In the genomic region with DNA sequence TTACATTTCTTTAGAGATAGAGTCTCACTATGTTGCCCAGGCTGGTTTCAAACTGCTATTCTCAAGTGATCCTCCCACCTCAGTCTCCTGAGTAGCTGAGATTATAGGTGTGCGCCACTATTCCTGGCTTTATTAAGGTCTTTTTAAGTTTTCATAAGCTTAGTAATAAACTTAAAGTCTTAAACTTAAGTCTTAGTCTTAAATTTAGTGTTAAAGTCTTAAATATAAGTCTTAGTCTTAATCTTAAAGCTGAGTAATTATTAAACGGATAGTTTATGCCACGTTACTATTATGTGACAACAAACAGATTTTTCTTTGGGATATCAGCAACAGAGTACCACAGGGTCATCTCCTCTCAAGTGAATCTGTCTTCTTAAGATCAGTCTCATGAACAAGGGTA, we compare ENCODE assay signal across 17 cellular contexts. TPM values are rescaled to one million over a fixed set of nuclear protein-coding genes. Genes with fewer than 3 reads are reported as not detected.
DNase-seq lines count a peak whose midpoint lies in the region; ATAC-seq, FAIRE-seq and TF ChIP-seq lines count a peak whose summit lies in the region.
"Had no signal": no experiment of that assay in that cellular context is flagged by ENCODE, and none has a peak within 500 bp of the region (broad histone marks: within the 10 kb centered on the region; RNA-seq: fewer than 3 reads in every experiment).

No MANE protein-coding gene starts in this region.

- peak overlapping the region; percentile 15; the same call in 1 of the 3 replicates for H3K4me2 ChIP-seq in A549

- H3K4me1 ChIP-seq in A549 = peaks cover 10% of the 10 kb centered on the region

- no peak for ATAC-seq in A549
- no peak for ATAC-seq in stimulated activated memory B cell treated with anti-CD40 and anti-IgM and Interleukin-4, amounts not matched to agents 10 μg/mL and 1 μg/mL and 100 μg/mL, for 72 hours

- no peaks in the 10 kb centered on the region for H3K9me3 Mint-ChIP-seq in stimulated activated memory B cell treated with anti-CD40 and anti-IgM and Interleukin-4, amounts not matched to agents 10 μg/mL and 1 μg/mL and 100 μg/mL, for 72 hours
- H3K9me3 Mint-ChIP-seq: CD4-positive, alpha-beta memory T cell had no signal

- H3K27me3 Mint-ChIP-seq in stimulated activated memory B cell treated with anti-CD40 and anti-IgM and Interleukin-4, amounts not matched to agents 10 μg/mL and 1 μg/mL and 100 μg/mL, for 72 hours = no peaks in the 10 kb centered on the region
- H3K27me3 Mint-ChIP-seq: CD4-positive, alpha-beta memory T cell had no signal

- TF ChIP-seq RAD21 in A549 (conservative IDR thresholded peaks at IDR 0.05 in 1 of 2, IDR thresholded peaks at IDR 0.05 in 1 of 2) = no peak

- peak overlapping the region; percentile 40 for H3K27ac Mint-ChIP-seq in stimulated activated memory B cell treated with anti-CD40 and anti-IgM and Interleukin-4, amounts not matched to agents 10 μg/mL and 1 μg/mL and 100 μg/mL, for 72 hours

- H3K4me3 Mint-ChIP-seq in stimulated activated memory B cell treated with anti-CD40 and anti-IgM and Interleukin-4, amounts not matched to agents 10 μg/mL and 1 μg/mL and 100 μg/mL, for 72 hours = no peak overlapping the region
- H3K4me3 Mint-ChIP-seq: CD4-positive, alpha-beta memory T cell had no signal

- CTCF ChIA-PET in A549 (lab: Yijun Ruan, JAX) = interaction anchor here (0.7 kb wide), 1 partner anchor 11 kb away, joined by 3 read pairs; no protein-coding TSS in a partner anchor

- no peaks in the 10 kb centered on the region for H3K27me3 ChIP-seq in dorsolateral prefrontal cortex
- H3K27me3 ChIP-seq: BE2C had no signal

- POLR2A ChIA-PET in A549 (lab: Yijun Ruan, JAX) = interaction anchor here (0.8 kb wide), 1 partner anchor 13 kb away, joined by 3 read pairs; no protein-coding TSS in a partner anchor

- no peak for DNase-seq in A549 (ENCODE audit: low read depth in 1 of 2, low spot score in 1 of 2)
- no peak for DNase-seq in GM19239 (ENCODE audit: insufficient read length, low spot score)
- DNase-seq in dorsolateral prefrontal cortex = no peak
- no peak for DNase-seq in NCI-H2081 (lab: John Stamatoyannopoulos, UW)
- DNase-seq in NCI-H146 treated with DMSO at 0.1 percent for 48 hours (lab: John Stamatoyannopoulos, UW; ENCODE audit: unreplicated experiment) = no peak
- DNase-seq in AG20443 (ENCODE audit: low spot score) = no peak
- DNase-seq: 8988T; ACHN; BE2C; CD4-positive, alpha-beta memory T cell; DMS79 treated with DMSO at 0.1 percent for 48 hours; GDM1; HCEC 1CT; IMR-90 had no signal

- no peak for TF ChIP-seq CTCF in A549 (IDR thresholded peaks at IDR 0.05)
- no peak for TF ChIP-seq CTCF in dorsolateral prefrontal cortex (IDR thresholded peaks at IDR 0.05 in 54 of 56, conservative IDR thresholded peaks at IDR 0.05 in 2 of 56; ENCODE audit: low read depth in 1 of 56, partially characterized antibody in 56 of 56)

- H3K4me1 Mint-ChIP-seq in stimulated activated memory B cell treated with anti-CD40 and anti-IgM and Interleukin-4, amounts not matched to agents 10 μg/mL and 1 μg/mL and 100 μg/mL, for 72 hours = peaks cover 56% of the 10 kb centered on the region
- H3K4me1 Mint-ChIP-seq: CD4-positive, alpha-beta memory T cell had no signal

- H3K36me3 Mint-ChIP-seq in stimulated activated memory B cell treated with anti-CD40 and anti-IgM and Interleukin-4, amounts not matched to agents 10 μg/mL and 1 μg/mL and 100 μg/mL, for 72 hours = peaks cover 28% of the 10 kb centered on the region
- H3K36me3 Mint-ChIP-seq: CD4-positive, alpha-beta memory T cell had no signal

- WGBS in A549 (ENCODE audit: missing lambda C conversion rate) = 92% methylated on average over 3 of the region's 3 CpGs

- intact Hi-C loops in dorsolateral prefrontal cortex (cut with DNase I) = no loop called here

- no peak for TF ChIP-seq POLR2A in A549 (IDR thresholded peaks at IDR 0.05; ENCODE audit: low read length)

- H3K4me3 ChIP-seq in A549 = no peak overlapping the region
- no peak overlapping the region for H3K4me3 ChIP-seq in dorsolateral prefrontal cortex

- no peak for FAIRE-seq in A549 (lab: Jason Lieb, UNC)
- FAIRE-seq in GM19239 (lab: Jason Lieb, UNC) = peak; percentile 53

- H3K9me3 ChIP-seq in A549 = no peaks in the 10 kb centered on the region
- H3K9me3 ChIP-seq: BE2C had no signal

- no peak for TF ChIP-seq EP300 in A549 (IDR thresholded peaks at IDR 0.05)

- H3K27ac ChIP-seq in A549 = no peak overlapping the region
- H3K27ac ChIP-seq in dorsolateral prefrontal cortex = peak overlapping the region in 30 of 59 donors; percentile 2 to 73 (median 49)
- H3K27ac ChIP-seq: C4-2B, HL-60 had no signal

TF ChIP-seq in A549, 52 proteins besides CTCF, POLR2A, EP300 and RAD21:
- no peak for TF ChIP-seq CHD2 (IDR thresholded peaks at IDR 0.05; ENCODE audit: low read length, partially characterized antibody)
- TF ChIP-seq HEYL (CRISPR knock-in tag; IDR thresholded peaks at IDR 0.05) = no peak
- TF ChIP-seq CBX8 (IDR thresholded peaks at IDR 0.05) = no peak
- no peak for TF ChIP-seq ZC3H11A (IDR thresholded peaks at IDR 0.05)
- no peak for TF ChIP-seq RCOR1 (IDR thresholded peaks at IDR 0.05; ENCODE audit: low read depth, low read length)
- no peak for TF ChIP-seq NPAS2 (CRISPR knock-in tag; IDR thresholded peaks at IDR 0.05; ENCODE audit: borderline replicate concordance)
- no peak for TF ChIP-seq BHLHE40 (IDR thresholded peaks at IDR 0.05; ENCODE audit: low read depth, low read length)

RNA-seq across cellular contexts. Expression of gene FARP2, which starts 12.6 kb away (rescaled TPM):
- polyA plus RNA-seq in A549 (2011; rRNA removed) (29.1 and 34.9 TPM in 2 replicates), A549 (2017; fragmentation: RNase III; extraction: RNeasy Plus Mini Kit Qiagen cat#74134 plus additional on column Dnase treatment) (16.0 to 18.8 TPM (median 17.0 TPM) in 3 replicates)
- polyA plus RNA-seq in A549 (2012; cell fraction: cytosol; rRNA removed) = 12.5 and 16.1 TPM in 2 replicates
- polyA plus RNA-seq in A549 (2012; cell fraction: nucleus; rRNA removed) = 28.9 and 44.5 TPM in 2 replicates
- 61.8 and 62.5 TPM in 2 replicates for polyA minus RNA-seq in A549 (2011; rRNA and poly(A)+ RNA removed)
- total RNA-seq in dorsolateral prefrontal cortex = 100 to 1,000 TPM in 1 of 120 experiments, 10 to 100 TPM in 119; 39.8 to 107 (median 67.7) TPM

RNA-seq across cellular contexts. Expression of gene SEPTIN2, which starts 52.9 kb away (rescaled TPM):
- polyA plus RNA-seq in A549 (2011; rRNA removed) (660 and 762 TPM in 2 replicates), A549 (2017; fragmentation: RNase III; extraction: RNeasy Plus Mini Kit Qiagen cat#74134 plus additional on column Dnase treatment) (341 to 359 TPM (median 358 TPM) in 3 replicates)
- polyA plus RNA-seq in A549 (2012; cell fraction: cytosol; rRNA removed) = 183 and 200 TPM in 2 replicates
- polyA plus RNA-seq in A549 (2012; cell fraction: nucleus; rRNA removed) = 107 and 190 TPM in 2 replicates
- polyA minus RNA-seq in A549 (2011; rRNA and poly(A)+ RNA removed) = 343 and 364 TPM in 2 replicates
- 100 to 1,000 TPM; 149 to 396 (median 221) TPM for total RNA-seq in dorsolateral prefrontal cortex

RNA-seq across cellular contexts. Expression of gene HDLBP, which starts 53.2 kb away (rescaled TPM):
- polyA plus RNA-seq in A549 (2011; rRNA removed) (292 and 330 TPM in 2 replicates), A549 (2017; fragmentation: RNase III; extraction: RNeasy Plus Mini Kit Qiagen cat#74134 plus additional on column Dnase treatment) (237 to 256 TPM (median 248 TPM) in 3 replicates)
- 204 and 209 TPM in 2 replicates for polyA plus RNA-seq in A549 (2012; cell fraction: cytosol; rRNA removed)
- 276 and 324 TPM in 2 replicates for polyA plus RNA-seq in A549 (2012; cell fraction: nucleus; rRNA removed)
- polyA minus RNA-seq in A549 (2011; rRNA and poly(A)+ RNA removed) = 657 and 686 TPM in 2 replicates
- total RNA-seq in dorsolateral prefrontal cortex = 100 to 1,000 TPM; 216 to 367 (median 256) TPM

Comparison
In these comparisons a context has a peak if more than half of its experiments do, and no peak if none do; other contexts are left out.
1. H3K27ac ChIP-seq: peak in dorsolateral prefrontal cortex (30 of 59); none in A549 (0 of 2).